In genomic region chr2:207143131-207143473, GRCh38 we compare ENCODE assay signal across 8 cellular contexts. TPM values are rescaled to one million over a fixed set of nuclear protein-coding genes. Genes with fewer than 3 reads are reported as not detected.
A peak's percentile ranks its signal among the peaks of the same experiment; 100 is the strongest.
DNase-seq lines count a peak whose midpoint lies in the region; ATAC-seq and TF ChIP-seq lines count a peak whose summit lies in the region.

No MANE protein-coding gene starts in this region.

- H3K27ac ChIP-seq in mammary epithelial cell (ENCODE audit: insufficient read depth, low read depth, low read length) (no peak overlapping the region), adrenal gland (peak overlapping the region; percentile 58 to 92 (median 74)), mesenchymal stem cell (ENCODE audit: low read length, poor library complexity, severe bottlenecking) (peak overlapping the region; percentile 66), urinary bladder (ENCODE audit: low read depth) (peak overlapping the region; percentile 74)

- DNase-seq in MCF 10A (ENCODE audit: unreplicated experiment), result no peak
- DNase-seq in mammary epithelial cell, result no peak
- DNase-seq in adrenal gland, result no peak
- DNase-seq in mesenchymal stem cell, result no peak
- DNase-seq in stimulated activated CD4-positive, alpha-beta T cell treated with anti-CD3 and anti-CD28 coated beads, Interleukin-4, amount 100 ng/mL, for 1 hour, result no peak

- no peak for TF ChIP-seq POLR2A in adrenal gland (IDR thresholded peaks at IDR 0.05)

- H3K27me3 Mint-ChIP-seq in MCF 10A (ENCODE audit: insufficient read depth, unreplicated experiment), result no peaks in the 10 kb centered on the region

- H3K9me3 ChIP-seq in mammary epithelial cell (replicated peaks; ENCODE audit: insufficient read depth, low read length), result no peaks in the 10 kb centered on the region
- H3K9me3 ChIP-seq in adrenal gland (replicated peaks in 1 of 3), result no peaks in the 10 kb centered on the region
- H3K9me3 ChIP-seq in mesenchymal stem cell (ENCODE audit: control insufficient read depth, low read length), result no peaks in the 10 kb centered on the region

- H2BK120ac ChIP-seq in mesenchymal stem cell (ENCODE audit: low read depth, low read length), result no peak overlapping the region

- H3K79me1 ChIP-seq in mesenchymal stem cell (replicated peaks; ENCODE audit: low read length, poor library complexity, severe bottlenecking), result peaks cover 4% of the 10 kb centered on the region

- H3K36me3 Mint-ChIP-seq in MCF 10A (ENCODE audit: insufficient read depth, unreplicated experiment), result peaks cover 31% of the 10 kb centered on the region

- no peak overlapping the region for H3K9ac ChIP-seq in mammary epithelial cell (ENCODE audit: insufficient read depth, low read length)
- peak overlapping the region; percentile 81 for H3K9ac ChIP-seq in mesenchymal stem cell (ENCODE audit: low read length)

- no TSS peak for BruUV-seq in MCF 10A (replicated peaks; lab: Mats Ljungman, UMichigan)
- BruUV-seq in mammary epithelial cell (replicated peaks; lab: Mats Ljungman, UMichigan), result no TSS peak

- peaks cover 28% of the 10 kb centered on the region for H3K4me1 Mint-ChIP-seq in MCF 10A (ENCODE audit: insufficient read depth, unreplicated experiment)

- no peak overlapping the region for H4K91ac ChIP-seq in mesenchymal stem cell (ENCODE audit: low read length)

- H3K4ac ChIP-seq in mesenchymal stem cell (ENCODE audit: low read depth in 1 of 2, low read length in 2 of 2), result no peak overlapping the region

- no peak overlapping the region for H2BK12ac ChIP-seq in mesenchymal stem cell (ENCODE audit: low read length in 2 of 2)

- in situ Hi-C loops in mammary epithelial cell (cut with MboI; ENCODE audit: low sequenced_read_pairs in 2 of 2), result no loop called here

- peaks cover 12% of the 10 kb centered on the region for H3K4me1 ChIP-seq in mammary epithelial cell (ENCODE audit: insufficient read depth, low read length)
- H3K4me1 ChIP-seq in adrenal gland (replicated peaks in 1 of 2), result peaks cover 40 to 54% of the 10 kb centered on the region in 2 donors
- H3K4me1 ChIP-seq in mesenchymal stem cell (ENCODE audit: control insufficient read depth, insufficient read depth, low read depth, low read length), result peaks cover 13% of the 10 kb centered on the region
- no peaks in the 10 kb centered on the region for H3K4me1 ChIP-seq in urinary bladder (ENCODE audit: insufficient read depth)

- no peak overlapping the region for H3K23ac ChIP-seq in mesenchymal stem cell (ENCODE audit: low read length in 2 of 2)

- H3K79me2 ChIP-seq in mammary epithelial cell (ENCODE audit: insufficient read depth, low read length), result peaks cover 99% of the 10 kb centered on the region

- H3K36me3 ChIP-seq in mammary epithelial cell (ENCODE audit: insufficient read depth, low read length) (peaks cover 42% of the 10 kb centered on the region), adrenal gland (replicated peaks in 1 of 2) (no peaks in the 10 kb centered on the region), mesenchymal stem cell (ENCODE audit: control insufficient read depth in 1 of 2, insufficient read depth in 2 of 2, low read depth in 1 of 2, low read length in 2 of 2) (peaks cover 2 to 18% of the 10 kb centered on the region in 2 experiments), urinary bladder (ENCODE audit: insufficient read depth) (no peaks in the 10 kb centered on the region)

- ATAC-seq in HG02885 (IDR thresholded peaks at IDR 0.05; ENCODE audit: poor library complexity, unreplicated experiment) (no peak), GM18517 (IDR thresholded peaks at IDR 0.05; ENCODE audit: unreplicated experiment) (no peak)

- H3K4me3 ChIP-seq in mammary epithelial cell (replicated peaks in 1 of 3; ENCODE audit: insufficient read depth in 1 of 3, low read depth in 2 of 3, low read length in 3 of 3), result no peak overlapping the region
- peak overlapping the region in 1 of 4 donors; percentile 35 for H3K4me3 ChIP-seq in adrenal gland
- H3K4me3 ChIP-seq in mesenchymal stem cell (ENCODE audit: insufficient read depth in 1 of 2, low read depth in 1 of 2, low read length in 2 of 2), result peak overlapping the region in 1 of 2 experiments; percentile 66
- no peak overlapping the region for H3K4me3 ChIP-seq in urinary bladder (ENCODE audit: low read depth, low read length)

- no peak for TF ChIP-seq CTCF in MCF 10A (IDR thresholded peaks at IDR 0.05; ENCODE audit: unreplicated experiment)
- TF ChIP-seq CTCF in mammary epithelial cell (conservative IDR thresholded peaks at IDR 0.05 in 1 of 2, IDR thresholded peaks at IDR 0.05 in 1 of 2; ENCODE audit: extremely low read depth in 1 of 2, insufficient read depth in 1 of 2, low read depth in 1 of 2, low read length in 2 of 2), result no peak
- TF ChIP-seq CTCF in adrenal gland (IDR thresholded peaks at IDR 0.05), result no peak

- intact Hi-C loops in MCF 10A (cut with micrococcal nuclease), result no loop called here
- intact Hi-C loops in mammary epithelial cell (cut with micrococcal nuclease), result no loop called here
- intact Hi-C loops in adrenal gland (cut with DNase I), result no loop called here

- H2AFZ ChIP-seq in mammary epithelial cell (ENCODE audit: low read depth, low read length) (no peak overlapping the region), mesenchymal stem cell (ENCODE audit: low read depth, low read length) (no peak overlapping the region)

- no peak overlapping the region for H3K18ac ChIP-seq in mesenchymal stem cell (ENCODE audit: low read depth in 1 of 2, low read length in 2 of 2)

- 89% methylated on average over 2 of the region's 2 CpGs for WGBS in mammary epithelial cell (ENCODE audit: low coverage, missing lambda C conversion rate)
- WGBS in adrenal gland, 4 donors, result 31 to 44% (median 39%) methylated on average over 2 of the region's 2 CpGs
- no CpG with 5 or more reads among the region's 2 CpGs for WGBS in mesenchymal stem cell
- 13% methylated on average over 2 of the region's 2 CpGs for WGBS in urinary bladder

- no peak overlapping the region for H3K4me3 Mint-ChIP-seq in MCF 10A (ENCODE audit: unreplicated experiment)

- POLR2A ChIA-PET in MCF 10A (lab: Yijun Ruan, JAX), result interaction anchor here (0.7 to 5.1 kb wide), 5 partner anchors 8 to 196 kb away, joined by 3 to 38 read pairs (median 4); partner anchors contain the start of gene KLF7

- H4K8ac ChIP-seq in mesenchymal stem cell (ENCODE audit: low read length), result no peak overlapping the region

- H2BK5ac ChIP-seq in mesenchymal stem cell (ENCODE audit: low read depth, low read length, poor library complexity, severe bottlenecking), result no peak overlapping the region

- CTCF ChIA-PET in MCF 10A (lab: Yijun Ruan, JAX), result interaction anchor here (0.8 to 1.5 kb wide), 4 partner anchors 9 to 362 kb away, joined by 3 to 4 read pairs (median 4); no protein-coding TSS in a partner anchor
- CTCF ChIA-PET in mammary epithelial cell (lab: Charles Lee; ENCODE audit: low non-redundant PET), result no interaction called here

- H2AK5ac ChIP-seq in mesenchymal stem cell (ENCODE audit: low read length, severe bottlenecking), result no peak overlapping the region

- no peak overlapping the region for H2BK15ac ChIP-seq in mesenchymal stem cell (ENCODE audit: low read depth, poor library complexity, severe bottlenecking)

- peak overlapping the region; percentile 1 for H3K27ac Mint-ChIP-seq in MCF 10A (ENCODE audit: low read depth, unreplicated experiment)

- no peaks in the 10 kb centered on the region for H3K9me3 Mint-ChIP-seq in MCF 10A (ENCODE audit: unreplicated experiment)

- H3K14ac ChIP-seq in mesenchymal stem cell (ENCODE audit: low read length in 2 of 2), result no peak overlapping the region

- dilution Hi-C loops in mammary epithelial cell (cut with HindIII; ENCODE audit: low sequenced_read_pairs), result no loop called here

- no peaks in the 10 kb centered on the region for H4K20me1 ChIP-seq in mammary epithelial cell (ENCODE audit: insufficient read depth, low read length)

- H3K4me2 ChIP-seq in mammary epithelial cell (ENCODE audit: insufficient read depth, low read depth, low read length) (no peak overlapping the region), mesenchymal stem cell (ENCODE audit: low read length, poor library complexity, severe bottlenecking) (no peak overlapping the region)

- H3K27me3 ChIP-seq in mammary epithelial cell (ENCODE audit: insufficient read depth, low read length) (no peaks in the 10 kb centered on the region), adrenal gland (no peaks in the 10 kb centered on the region), mesenchymal stem cell (ENCODE audit: control insufficient read depth in 1 of 2, insufficient read depth in 1 of 2, low read length in 2 of 2) (no peaks in the 10 kb centered on the region)

RNA-seq across cellular contexts. Expression of gene KLF7, which starts 22.6 kb away (rescaled TPM):
- total RNA-seq in MCF 10A (2022) (40.1 and 51.8 TPM in 2 replicates), mammary epithelial cell (10 to 100 TPM; 41.3 to 81.5 TPM), adrenal gland (10 to 100 TPM; 11.9 to 45.9 (median 25.7) TPM), urinary bladder (30.3 TPM)
- polyA plus RNA-seq in mammary epithelial cell (32.7 TPM), adrenal gland (10 to 100 TPM in 1 of 3 donors, 1 to 10 TPM in 2; 3.6 to 17.0 (median 6.8) TPM), urinary bladder (15.1 TPM)
- polyA minus RNA-seq in mammary epithelial cell, result 90.2 TPM
- 31.0 TPM for polyA plus RNA-seq in mesenchymal stem cell (2013, experiment 1 of 2)
- 28.9 TPM for polyA plus RNA-seq in mesenchymal stem cell (2013, experiment 2 of 2)
